24 cellular contexts compared by ENCODE assay signal in genomic region chr4:88528861-88529260, GRCh38. TPM values are rescaled to one million over a fixed set of nuclear protein-coding genes. Genes with fewer than 3 reads are reported as not detected.
A peak's percentile ranks its signal among the peaks of the same experiment; 100 is the strongest.
DNase-seq lines count a peak whose midpoint lies in the region; ATAC-seq, FAIRE-seq and TF ChIP-seq lines count a peak whose summit lies in the region.
"Had no signal": no experiment of that assay in that cellular context is flagged by ENCODE, and none has a peak within 500 bp of the region (broad histone marks: within the 10 kb centered on the region; RNA-seq: fewer than 3 reads in every experiment).

No MANE protein-coding gene starts in this region.

- TF ChIP-seq POLR2A in erythroblast (IDR thresholded peaks at IDR 0.05; ENCODE audit: low read length), result no peak

- TF ChIP-seq CTCF in D721Med (IDR thresholded peaks at IDR 0.05; ENCODE audit: insufficient read depth, missing control alignments) (peak; percentile 11), LNCAP (IDR thresholded peaks at IDR 0.05) (peak; percentile 38)

- FAIRE-seq in D721Med (lab: Jason Lieb, UNC), result no peak
- FAIRE-seq: GM18507, HTR-8/SVneo had no signal

- no peak for DNase-seq in D721Med (ENCODE audit: insufficient read length, low spot score)
- peak; percentile 16 for DNase-seq in cerebellum (ENCODE audit: low spot score)
- peak; percentile 22 for DNase-seq in myocyte (ENCODE audit: low read depth)
- no peak for DNase-seq in COR-L47 (lab: John Stamatoyannopoulos, UW)
- no peak for DNase-seq in erythroblast (lab: John Stamatoyannopoulos, UW)
- DNase-seq in NCI-H2107 treated with DMSO at 0.1 percent for 48 hours (lab: John Stamatoyannopoulos, UW; ENCODE audit: unreplicated experiment), result no peak
- DNase-seq: activated CD4-positive, alpha-beta T cell treated with anti-CD3 and anti-CD28 coated beads for 4 hours; activated CD8-positive, alpha-beta memory T cell treated with anti-CD3 and anti-CD28 coated beads, Interleukin-2, amount 50 U/mL, for 48 hours; activated gamma-delta T cell; amygdala; cerebellar nuclear complex; DMS53; endodermal cell; naive thymus-derived CD8-positive, alpha-beta T cell; NCI-H1436 treated with DMSO at 0.1 percent for 48 hours; NCI-H226; SIG-M5; T-helper 9 cell; thyroid gland had no signal

- no peak for ATAC-seq in HG03565 (IDR thresholded peaks at IDR 0.05; ENCODE audit: unreplicated experiment)
- ATAC-seq: gastroesophageal sphincter; naive thymus-derived CD8-positive, alpha-beta T cell had no signal

RNA-seq across cellular contexts. Expression of gene PYURF, which starts 5.3 kb away (rescaled TPM):
- 55.1 TPM for total RNA-seq in cerebellum
- total RNA-seq in myocyte, result 76.2 and 84.7 TPM in 2 replicates
- polyA plus RNA-seq in myocyte (2012), result 79.9 TPM

Comparison
In these comparisons a context has a peak if more than half of its experiments do, and no peak if none do; other contexts are left out.
1. DNase-seq: peak in cerebellum (single experiment) and myocyte (single experiment); none in D721Med (single experiment), COR-L47 (single experiment), erythroblast (0 of 2) and NCI-H2107 treated with DMSO at 0.1 percent for 48 hours (single experiment).